ENCODE assay signal across 32 cellular contexts in the genomic region with DNA sequence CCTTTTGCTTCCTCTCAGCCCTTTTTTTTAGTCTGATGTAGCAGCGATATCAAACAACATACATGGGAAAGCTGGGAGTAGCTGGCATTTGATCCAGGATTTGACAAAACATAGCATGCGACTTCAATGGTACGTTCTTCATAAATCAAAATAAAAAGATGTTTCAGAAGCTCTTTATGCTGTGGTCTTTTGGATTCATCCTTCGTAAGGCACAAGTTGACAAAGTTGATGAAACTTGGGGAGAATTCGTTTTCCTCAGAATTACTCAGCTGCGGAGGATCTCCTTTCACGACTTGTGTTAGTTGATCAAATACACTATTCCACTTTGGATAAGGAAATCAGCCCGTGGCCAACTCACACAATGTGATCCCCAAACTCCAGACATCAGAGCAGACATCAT. TPM values are rescaled to one million over a fixed set of nuclear protein-coding genes. Genes with fewer than 3 reads are reported as not detected.
DNase-seq lines count a peak whose midpoint lies in the region; ATAC-seq, FAIRE-seq and TF ChIP-seq lines count a peak whose summit lies in the region.
"Had no signal": no experiment of that assay in that cellular context is flagged by ENCODE, and none has a peak within 500 bp of the region (broad histone marks: within the 10 kb centered on the region; RNA-seq: fewer than 3 reads in every experiment).

No MANE protein-coding gene starts in this region.

- H3K36me3 ChIP-seq in thyroid gland, result no peaks in the 10 kb centered on the region
- H3K36me3 ChIP-seq: BE2C; BLaER1; BLaER1 treated with 17β-estradiol and CSF1 and Interleukin-3, amounts not matched to agents 10 nM and 100 nM had no signal

- no peak for TF ChIP-seq EP300 in A549 (IDR thresholded peaks at IDR 0.05)

- intact Hi-C loops in activated naive CD4-positive, alpha-beta T cell treated with anti-CD3 and anti-CD28 coated beads for 36 hours (cut with micrococcal nuclease), result no loop called here
- intact Hi-C loops in thyroid gland (cut with DNase I), result no loop called here

- H3K4me1 ChIP-seq in A549 (no peaks in the 10 kb centered on the region), thyroid gland (no peaks in the 10 kb centered on the region)
- H3K4me1 ChIP-seq: BE2C; BLaER1; BLaER1 treated with 17β-estradiol and CSF1 and Interleukin-3, amounts not matched to agents 10 nM and 100 nM; Caco-2 had no signal

- H3K27ac Mint-ChIP-seq in activated naive CD4-positive, alpha-beta T cell treated with anti-CD3 and anti-CD28 coated beads for 36 hours, result no peak overlapping the region
- H3K27ac Mint-ChIP-seq: B cell; CD14-positive monocyte; CD4-positive, alpha-beta memory T cell; CD4-positive, alpha-beta T cell; CD4-positive, CD25-positive, alpha-beta regulatory T cell; CD8-positive, alpha-beta memory T cell; CD8-positive, alpha-beta T cell had no signal

- CTCF ChIA-PET in A549 (lab: Yijun Ruan, JAX), result no interaction called here
- CTCF ChIA-PET in activated naive CD4-positive, alpha-beta T cell treated with anti-CD3 and anti-CD28 coated beads for 36 hours (lab: Charles Lee), result no interaction called here

- H3K4me1 Mint-ChIP-seq in activated naive CD4-positive, alpha-beta T cell treated with anti-CD3 and anti-CD28 coated beads for 36 hours (ENCODE audit: low read depth), result no peaks in the 10 kb centered on the region
- H3K4me1 Mint-ChIP-seq: B cell; CD14-positive monocyte; CD4-positive, alpha-beta memory T cell; CD4-positive, CD25-positive, alpha-beta regulatory T cell; CD8-positive, alpha-beta memory T cell had no signal

- DNase-seq in A549 (ENCODE audit: low read depth in 1 of 2, low spot score in 1 of 2), result no peak
- DNase-seq in HTR-8/SVneo (ENCODE audit: insufficient read length, low spot score), result no peak
- no peak for DNase-seq in 8988T
- DNase-seq in activated naive CD4-positive, alpha-beta T cell treated with anti-CD3 and anti-CD28 coated beads for 36 hours, result no peak
- no peak for DNase-seq in thyroid gland
- DNase-seq: ACHN; AML-193; BE2C; C1 segment of cervical spinal cord; Caco-2; Calu3; CD4-positive, alpha-beta memory T cell; CD4-positive, alpha-beta T cell; CD4-positive, CD25-positive, alpha-beta regulatory T cell; CD8-positive, alpha-beta memory T cell; CD8-positive, alpha-beta T cell; COR-L47; DMS 273 treated with DMSO at 0.1 percent for 48 hours; DMS153; DMS53; DMS79; DMS79 treated with DMSO at 0.1 percent for 48 hours; DND-41; EL had no signal

- TF ChIP-seq CTCF in A549 (IDR thresholded peaks at IDR 0.05) (no peak), thyroid gland (IDR thresholded peaks at IDR 0.05) (no peak)

- H3K9me3 ChIP-seq in A549, result no peaks in the 10 kb centered on the region
- no peaks in the 10 kb centered on the region for H3K9me3 ChIP-seq in thyroid gland
- H3K9me3 ChIP-seq: BE2C, Caco-2 had no signal

- no peak for TF ChIP-seq POLR2A in A549 (IDR thresholded peaks at IDR 0.05; ENCODE audit: low read length)
- TF ChIP-seq POLR2A in thyroid gland (IDR thresholded peaks at IDR 0.05), result no peak

- POLR2A ChIA-PET in A549 (lab: Yijun Ruan, JAX), result no interaction called here

- no peaks in the 10 kb centered on the region for H3K27me3 ChIP-seq in thyroid gland
- H3K27me3 ChIP-seq: BE2C had no signal

- H3K4me3 Mint-ChIP-seq in activated naive CD4-positive, alpha-beta T cell treated with anti-CD3 and anti-CD28 coated beads for 36 hours, result no peak overlapping the region
- H3K4me3 Mint-ChIP-seq: B cell; CD14-positive monocyte; CD4-positive, alpha-beta memory T cell; CD4-positive, alpha-beta T cell; CD4-positive, CD25-positive, alpha-beta regulatory T cell; CD8-positive, alpha-beta memory T cell; CD8-positive, alpha-beta T cell had no signal

- TF ChIP-seq RAD21 in A549 (conservative IDR thresholded peaks at IDR 0.05 in 1 of 2, IDR thresholded peaks at IDR 0.05 in 1 of 2), result no peak

- peaks cover 4% of the 10 kb centered on the region for H3K36me3 Mint-ChIP-seq in activated naive CD4-positive, alpha-beta T cell treated with anti-CD3 and anti-CD28 coated beads for 36 hours (ENCODE audit: low read depth)
- H3K36me3 Mint-ChIP-seq: CD14-positive monocyte; CD4-positive, CD25-positive, alpha-beta regulatory T cell; CD8-positive, alpha-beta T cell had no signal

- no peak overlapping the region for H3K4me3 ChIP-seq in A549
- no peak overlapping the region for H3K4me3 ChIP-seq in thyroid gland (replicated peaks in 1 of 3)
- H3K4me3 ChIP-seq: BLaER1; BLaER1 treated with 17β-estradiol and CSF1 and Interleukin-3, amounts not matched to agents 10 nM and 100 nM had no signal

- H3K9me3 Mint-ChIP-seq in activated naive CD4-positive, alpha-beta T cell treated with anti-CD3 and anti-CD28 coated beads for 36 hours, result peaks cover 32% of the 10 kb centered on the region

- H3K4me2 ChIP-seq in A549, result no peak overlapping the region
- H3K4me2 ChIP-seq: BLaER1; BLaER1 treated with 17β-estradiol and CSF1 and Interleukin-3, amounts not matched to agents 10 nM and 100 nM had no signal

- 9% methylated on average over 8 of the region's 8 CpGs for WGBS in A549 (ENCODE audit: missing lambda C conversion rate)
- 85 to 88% methylated on average over 8 of the region's 8 CpGs for WGBS in thyroid gland, 2 donors

- no peaks in the 10 kb centered on the region for H3K27me3 Mint-ChIP-seq in activated naive CD4-positive, alpha-beta T cell treated with anti-CD3 and anti-CD28 coated beads for 36 hours (ENCODE audit: low read depth)
- H3K27me3 Mint-ChIP-seq: B cell; CD4-positive, alpha-beta memory T cell; CD4-positive, alpha-beta T cell; CD4-positive, CD25-positive, alpha-beta regulatory T cell had no signal

- no peak overlapping the region for H3K27ac ChIP-seq in A549
- H3K27ac ChIP-seq in thyroid gland, result no peak overlapping the region
- H3K27ac ChIP-seq: 22Rv1; BLaER1; BLaER1 treated with 17β-estradiol and CSF1 and Interleukin-3, amounts not matched to agents 10 nM and 100 nM; C4-2B had no signal

- no peak for ATAC-seq in A549
- ATAC-seq: CD8-positive, alpha-beta T cell had no signal

- no peak for FAIRE-seq in A549 (lab: Jason Lieb, UNC)
- FAIRE-seq in HTR-8/SVneo (lab: Jason Lieb, UNC), result peak; percentile 42
- peak; percentile 61 for FAIRE-seq in colon (lab: Jason Lieb, UNC)
- FAIRE-seq: A204.1 had no signal

TF ChIP-seq in A549, 52 proteins besides CTCF, POLR2A, EP300 and RAD21:
- TF ChIP-seq RNF2 (IDR thresholded peaks at IDR 0.05; ENCODE audit: borderline replicate concordance, low read depth), result peak; percentile 97
- peak; percentile 96 for TF ChIP-seq CBX8 (IDR thresholded peaks at IDR 0.05)
- TF ChIP-seq CHD2 (IDR thresholded peaks at IDR 0.05; ENCODE audit: low read length, partially characterized antibody), result no peak

RNA-seq across cellular contexts. Expression of gene CHIC1, which starts 38.1 kb away (rescaled TPM):
- polyA plus RNA-seq in A549 (2011; rRNA removed) (12.5 and 13.7 TPM in 2 replicates), A549 (2017; fragmentation: RNase III; extraction: RNeasy Plus Mini Kit Qiagen cat#74134 plus additional on column Dnase treatment) (7.4 to 9.8 TPM (median 7.8 TPM) in 3 replicates)
- polyA plus RNA-seq in A549 (2012; cell fraction: cytosol; rRNA removed), result 2.3 and 3.0 TPM in 2 replicates
- polyA plus RNA-seq in A549 (2012; cell fraction: nucleus; rRNA removed), result 1.2 and 2.3 TPM in 2 replicates
- 8.5 and 8.8 TPM in 2 replicates for polyA minus RNA-seq in A549 (2011; rRNA and poly(A)+ RNA removed)
- 1 to 10 TPM; 3.5 to 4.5 TPM for total RNA-seq in activated naive CD4-positive, alpha-beta T cell treated with anti-CD3 and anti-CD28 coated beads for 36 hours
- total RNA-seq in thyroid gland, result 10 to 100 TPM; 17.3 to 25.9 (median 21.6) TPM
